Comparison of ENCODE assay signal across 7 cellular contexts in genomic region chr12:31077095-31077494, GRCh38. TPM values are rescaled to one million over a fixed set of nuclear protein-coding genes. Genes with fewer than 3 reads are reported as not detected.
DNase-seq lines count a peak whose midpoint lies in the region; ATAC-seq and TF ChIP-seq lines count a peak whose summit lies in the region.
"Not testable (repeated sequence)": the region's sequence is repeated elsewhere in the genome, so short reads cannot be mapped to it uniquely, and the experiment has no call there.

No MANE protein-coding gene starts in this region.

- H3K4me3 ChIP-seq in HEK293 (ENCODE audit: low read depth, low read length); RWPE2 (ENCODE audit: severe bottlenecking): not testable (repeated sequence)

- DNase-seq in RWPE2 (ENCODE audit: low spot score); activated naive CD8-positive, alpha-beta T cell treated with anti-CD3 and anti-CD28 coated beads, Interleukin-2, amount 10 ng/mL, durations not matched to agents 7 days and 5 days; chondrocyte (ENCODE audit: low spot score); osteocyte (ENCODE audit: extremely low spot score, unreplicated experiment): not testable (repeated sequence)
- DNase-seq in islet precursor cell = peak; percentile 49

- TF ChIP-seq CTCF in C4-2B (conservative IDR thresholded peaks at IDR 0.05); HEK293 (tag by site-specific recombination; IDR thresholded peaks at IDR 0.05); RWPE2 (IDR thresholded peaks at IDR 0.05; ENCODE audit: poor library complexity, severe bottlenecking); chondrocyte (IDR thresholded peaks at IDR 0.05); osteocyte (IDR thresholded peaks at IDR 0.05): not testable (repeated sequence)

- peaks cover 38% of the 10 kb centered on the region for H3K4me1 Mint-ChIP-seq in activated naive CD8-positive, alpha-beta T cell treated with anti-CD3 and anti-CD28 coated beads, Interleukin-2, amount 10 ng/mL, durations not matched to agents 7 days and 5 days
- peaks cover 50% of the 10 kb centered on the region for H3K4me1 Mint-ChIP-seq in chondrocyte (ENCODE audit: low read depth)
- peaks cover 67% of the 10 kb centered on the region for H3K4me1 Mint-ChIP-seq in osteocyte (ENCODE audit: unreplicated experiment)

- H3K9me3 Mint-ChIP-seq in activated naive CD8-positive, alpha-beta T cell treated with anti-CD3 and anti-CD28 coated beads, Interleukin-2, amount 10 ng/mL, durations not matched to agents 7 days and 5 days; chondrocyte (ENCODE audit: low read depth); osteocyte (ENCODE audit: unreplicated experiment): not testable (repeated sequence)

- H3K4me3 Mint-ChIP-seq in activated naive CD8-positive, alpha-beta T cell treated with anti-CD3 and anti-CD28 coated beads, Interleukin-2, amount 10 ng/mL, durations not matched to agents 7 days and 5 days; chondrocyte (ENCODE audit: unreplicated experiment); osteocyte (ENCODE audit: unreplicated experiment): not testable (repeated sequence)

- CTCF ChIA-PET in HEK293 (lab: Yijun Ruan, JAX) = not testable (repeated sequence)

- POLR2A ChIA-PET in HEK293 (lab: Yijun Ruan, JAX) = interaction anchor here (0.7 kb wide), 1 partner anchor 16 kb away, joined by 4 read pairs; no protein-coding TSS in a partner anchor
- POLR2A ChIA-PET in activated naive CD8-positive, alpha-beta T cell treated with anti-CD3 and anti-CD28 coated beads, Interleukin-2, amount 10 ng/mL, durations not matched to agents 7 days and 5 days (lab: Charles Lee) = not testable (repeated sequence)

- H3K27me3 ChIP-seq in RWPE2 (ENCODE audit: insufficient read depth, poor library complexity, severe bottlenecking) = not testable (repeated sequence)

- not testable (repeated sequence) for H3K4me1 ChIP-seq in HEK293 (ENCODE audit: control insufficient read depth, insufficient read depth, low read length); RWPE2 (ENCODE audit: insufficient read depth, poor library complexity, severe bottlenecking)

- H3K27ac Mint-ChIP-seq in activated naive CD8-positive, alpha-beta T cell treated with anti-CD3 and anti-CD28 coated beads, Interleukin-2, amount 10 ng/mL, durations not matched to agents 7 days and 5 days = peak overlapping the region; percentile 43
- H3K27ac Mint-ChIP-seq in chondrocyte (ENCODE audit: unreplicated experiment) (peak overlapping the region; percentile 41), osteocyte (ENCODE audit: unreplicated experiment) (peak overlapping the region; percentile 65)

- H3K9me3 ChIP-seq in HEK293 (ENCODE audit: control insufficient read depth, insufficient read depth, low read depth, low read length); RWPE2 (ENCODE audit: severe bottlenecking): not testable (repeated sequence)

- peaks cover 0 to 20% of the 10 kb centered on the region in 2 experiments; a peak in 2 of 3 replicates for H3K36me3 ChIP-seq in HEK293 (ENCODE audit: control insufficient read depth in 2 of 2, insufficient read depth in 1 of 2, low read length in 2 of 2)
- H3K36me3 ChIP-seq in RWPE2 (ENCODE audit: low read depth) = not testable (repeated sequence)

- peak overlapping the region; percentile 73 for H3K27ac ChIP-seq in C4-2B
- not testable (repeated sequence) for H3K27ac ChIP-seq in HEK293 (ENCODE audit: extremely low read depth, low read depth, low read length)
- peak overlapping the region; percentile 69 for H3K27ac ChIP-seq in RWPE2 (ENCODE audit: poor library complexity, severe bottlenecking)

- not testable (repeated sequence) for ATAC-seq in RWPE2 (ENCODE audit: low read depth); activated naive CD8-positive, alpha-beta T cell treated with anti-CD3 and anti-CD28 coated beads, Interleukin-2, amount 10 ng/mL, durations not matched to agents 7 days and 5 days (ENCODE audit: low read depth)

- H3K27me3 Mint-ChIP-seq in activated naive CD8-positive, alpha-beta T cell treated with anti-CD3 and anti-CD28 coated beads, Interleukin-2, amount 10 ng/mL, durations not matched to agents 7 days and 5 days; chondrocyte (ENCODE audit: low read depth); osteocyte (ENCODE audit: unreplicated experiment): not testable (repeated sequence)

- H3K36me3 Mint-ChIP-seq in activated naive CD8-positive, alpha-beta T cell treated with anti-CD3 and anti-CD28 coated beads, Interleukin-2, amount 10 ng/mL, durations not matched to agents 7 days and 5 days = peaks cover 13% of the 10 kb centered on the region
- H3K36me3 Mint-ChIP-seq in chondrocyte (ENCODE audit: low read depth); osteocyte (ENCODE audit: unreplicated experiment): not testable (repeated sequence)

TF ChIP-seq in HEK293, 187 proteins besides CTCF, POLR2A, EP300 and RAD21:
- TF ChIP-seq PRDM1 (tag by site-specific recombination; IDR thresholded peaks at IDR 0.05) = peak; percentile 66
- TF ChIP-seq ZNF629 (tag by site-specific recombination; IDR thresholded peaks at IDR 0.05) = 0 out of 2 replicates have a peak, but pooled peaks have one; percentile 43
- peak; percentile 84 for TF ChIP-seq ATF2 (tag by site-specific recombination; IDR thresholded peaks at IDR 0.05; ENCODE audit: low read depth)
- TF ChIP-seq ZBTB17 (tag by site-specific recombination; IDR thresholded peaks at IDR 0.05) = 0 out of 2 replicates have a peak, but pooled peaks have one; percentile 31
- peak; percentile 42; the same call in 1 of the 2 replicates for TF ChIP-seq ZNF341 (tag by site-specific recombination; IDR thresholded peaks at IDR 0.05; ENCODE audit: low read depth)

RNA-seq across cellular contexts. Expression of gene DDX11, which starts 3.4 kb away (rescaled TPM):
- 100 to 1,000 TPM; 196 TPM for total RNA-seq in activated naive CD8-positive, alpha-beta T cell treated with anti-CD3 and anti-CD28 coated beads, Interleukin-2, amount 10 ng/mL, durations not matched to agents 7 days and 5 days
- total RNA-seq in chondrocyte (25.9 to 43.1 TPM (median 26.6 TPM) in 3 replicates), osteocyte (47.1 and 52.9 TPM in 2 replicates)
